Comparison of ENCODE assay signal across 13 cellular contexts in the genomic region with DNA sequence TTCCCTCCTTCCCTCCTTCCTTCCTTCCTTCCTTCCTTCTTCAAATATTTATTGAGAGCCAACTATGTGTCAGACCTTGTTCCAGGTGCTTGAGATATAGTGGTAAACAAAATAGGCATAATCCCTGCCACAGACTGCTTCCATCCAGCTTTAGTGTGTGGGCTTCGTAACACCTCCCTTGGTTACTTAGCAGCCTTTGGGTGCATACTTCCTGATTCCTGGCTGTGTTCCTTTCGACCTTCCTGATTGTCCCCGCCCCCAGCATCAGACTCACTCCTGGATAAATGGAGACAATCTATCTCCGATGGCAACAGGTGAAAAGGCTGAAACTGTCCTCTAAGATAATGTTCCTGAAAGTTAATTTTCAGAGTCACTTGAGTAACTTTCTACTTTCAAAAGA.
"Had no signal": no experiment of that assay in that cellular context is flagged by ENCODE, and none has a peak within 500 bp of the region (broad histone marks: within the 10 kb centered on the region; RNA-seq: fewer than 3 reads in every experiment).

No MANE protein-coding gene starts in this region.

- H3K4me3 ChIP-seq: tibial nerve had no signal

- H3K27ac ChIP-seq: tibial nerve had no signal

- H3K36me3 ChIP-seq: tibial nerve had no signal

- DNase-seq: activated CD4-positive, alpha-beta T cell treated with anti-CD3 and anti-CD28 coated beads, Interleukin-2, amount 50 U/mL, for 1 hour; activated CD4-positive, CD25-positive, alpha-beta regulatory T cell treated with anti-CD3 and anti-CD28 coated beads, Interleukin-2, amount 50 U/mL, for 72 hours; activated CD8-positive, alpha-beta memory T cell treated with anti-CD3 and anti-CD28 coated beads, Interleukin-2, amount 50 U/mL, for 4 hours; activated naive CD4-positive, alpha-beta T cell treated with anti-CD3 and anti-CD28 coated beads, Interleukin-2, amount 10 ng/mL, durations not matched to agents 7 days and 5 days; activated T-cell treated with anti-CD3 and anti-CD28 coated beads, Interleukin-2, amount 50 U/mL, for 4 hours; aorta; effector CD8-positive, alpha-beta T cell; kidney glomerular epithelial cell; stimulated activated CD4-positive, alpha-beta T cell treated with anti-CD3 and anti-CD28 coated beads, Interleukin-1b, Interleukin-23, amount 100 ng/mL, for 48 hours; stimulated activated naive CD8-positive, alpha-beta T cell treated with anti-CD3 and anti-CD28 coated beads, Interleukin-15, Interleukin-2, amounts not matched to agents 100 U/mL and 50 U/mL, for 24 hours; T1000 had no signal

- H3K9me3 ChIP-seq: tibial nerve had no signal

- H3K4me1 ChIP-seq: tibial nerve had no signal

- H3K27me3 ChIP-seq: tibial nerve had no signal

- FAIRE-seq: urothelium cell line had no signal
